25 cellular contexts compared by ENCODE assay signal in the genomic region with DNA sequence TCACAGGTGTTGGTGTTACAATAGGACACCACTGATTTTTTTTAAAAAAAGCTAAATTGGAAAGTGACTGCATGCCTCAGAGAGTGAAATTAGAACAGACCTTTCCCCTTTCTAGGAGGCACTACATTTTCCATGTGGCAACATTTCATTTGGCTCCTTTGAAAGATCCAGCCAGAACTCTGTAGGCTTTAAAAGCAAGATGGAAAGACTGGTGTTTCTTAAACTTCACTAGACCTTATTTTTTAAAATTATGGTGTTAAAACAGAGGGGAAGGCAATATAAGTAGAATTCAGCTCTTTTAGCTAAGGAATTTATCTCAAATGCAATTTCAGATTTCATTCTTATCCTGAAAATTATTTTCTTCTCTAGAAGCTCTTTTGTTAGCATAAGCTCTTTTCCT.
DNase-seq lines count a peak whose midpoint lies in the region; ATAC-seq and TF ChIP-seq lines count a peak whose summit lies in the region.
"Had no signal": no experiment of that assay in that cellular context is flagged by ENCODE, and none has a peak within 500 bp of the region (broad histone marks: within the 10 kb centered on the region; RNA-seq: fewer than 3 reads in every experiment).

No MANE protein-coding gene starts in this region.

- peaks cover under 1% of the 10 kb centered on the region for H3K36me3 Mint-ChIP-seq in Caco-2 (ENCODE audit: insufficient read depth, unreplicated experiment)
- H3K36me3 Mint-ChIP-seq: CD4-positive, CD25-positive, alpha-beta regulatory T cell; memory B cell had no signal

- TF ChIP-seq POLR2A in esophagus squamous epithelium (IDR thresholded peaks at IDR 0.05) = no peak

- H3K27ac Mint-ChIP-seq in Caco-2 (ENCODE audit: unreplicated experiment) = peak overlapping the region; percentile 67
- H3K27ac Mint-ChIP-seq: activated T-helper 17 cell treated with anti-CD3 and anti-CD28 coated beads, Interleukin-2, amount 50 U/mL, for 72 hours; CD4-positive, CD25-positive, alpha-beta regulatory T cell; memory B cell had no signal

- no peaks in the 10 kb centered on the region for H3K9me2 ChIP-seq in OCI-LY7 (ENCODE audit: insufficient read depth, low read length)

- intact Hi-C loops in Caco-2 (cut with micrococcal nuclease; ENCODE audit: unreplicated experiment) = no loop called here
- intact Hi-C loops in esophagus squamous epithelium (cut with DNase I) = no loop called here
- intact Hi-C loops in OCI-LY7 (cut with micrococcal nuclease; ENCODE audit: unreplicated experiment) = no loop called here

- TF ChIP-seq CTCF in Caco-2 (IDR thresholded peaks at IDR 0.05; ENCODE audit: insufficient read depth in 1 of 2, low read depth in 1 of 2, low read length in 1 of 2, severe bottlenecking in 1 of 2, unreplicated experiment in 1 of 2) (no peak), osteoblast (IDR thresholded peaks at IDR 0.05; ENCODE audit: extremely low read depth, low read depth, low read length) (no peak), esophagus squamous epithelium (IDR thresholded peaks at IDR 0.05) (no peak), OCI-LY7 (conservative IDR thresholded peaks at IDR 0.05; ENCODE audit: low read length) (no peak)

- H3K4me3 Mint-ChIP-seq in Caco-2 (ENCODE audit: unreplicated experiment) = no peak overlapping the region
- H3K4me3 Mint-ChIP-seq: activated T-helper 17 cell treated with anti-CD3 and anti-CD28 coated beads, Interleukin-2, amount 50 U/mL, for 72 hours; CD4-positive, CD25-positive, alpha-beta regulatory T cell; memory B cell; stimulated activated naive CD8-positive, alpha-beta T cell treated with anti-CD3 and anti-CD28 coated beads, Interleukin-15, amount 100 ng/mL, for 72 hours had no signal

- no peak for ATAC-seq in HG03460 (IDR thresholded peaks at IDR 0.05; ENCODE audit: unreplicated experiment)
- ATAC-seq: activated T-helper 17 cell treated with anti-CD3 and anti-CD28 coated beads, Interleukin-2, amount 50 U/mL, for 72 hours; GM12878 had no signal

- H3K79me2 ChIP-seq in osteoblast (ENCODE audit: insufficient read depth, low read length) (no peaks in the 10 kb centered on the region), OCI-LY7 (ENCODE audit: insufficient read depth, low read depth, low read length) (no peaks in the 10 kb centered on the region)

- H3K4me2 ChIP-seq in osteoblast (ENCODE audit: insufficient read depth, low read length) = no peak overlapping the region
- no peak overlapping the region for H3K4me2 ChIP-seq in OCI-LY7 (ENCODE audit: low read length)

- peaks cover 20% of the 10 kb centered on the region for H3K4me1 Mint-ChIP-seq in Caco-2 (ENCODE audit: low read depth, unreplicated experiment)

- POLR2A ChIA-PET in Caco-2 (lab: Charles Lee) = no interaction called here
- POLR2A ChIA-PET in OCI-LY7 (lab: Charles Lee) = interaction anchor here (0.6 to 0.9 kb wide), 2 partner anchors 17 to 64 kb away, joined by 3 to 4 read pairs; no protein-coding TSS in a partner anchor

- H4K20me1 ChIP-seq in osteoblast (ENCODE audit: insufficient read depth, low read length) (no peaks in the 10 kb centered on the region), OCI-LY7 (ENCODE audit: insufficient read depth, low read length) (no peaks in the 10 kb centered on the region)

- DNase-seq in Caco-2 (no peak), SJCRH30 (peak in 1 of 2 experiments; percentile 11), epithelial cell of prostate (ENCODE audit: low read depth, low spot score) (no peak), osteoblast (ENCODE audit: insufficient read length, low spot score, missing footprints) (no peak), esophagus squamous epithelium (lab: John Stamatoyannopoulos, UW) (no peak), OCI-LY7 (ENCODE audit: low spot score) (no peak), NOMO-1 treated with dmso at 0.1 percent for 144 hours (lab: John Stamatoyannopoulos, UW; ENCODE audit: unreplicated experiment) (no peak)
- DNase-seq: activated CD4-positive, CD25-positive, alpha-beta regulatory T cell; activated CD8-positive, alpha-beta memory T cell treated with anti-CD3 and anti-CD28 coated beads, Interleukin-2, amount 50 U/mL, for 4 hours; activated naive CD4-positive, alpha-beta T cell treated with anti-CD3 and anti-CD28 coated beads, Interleukin-2, amount 50 U/mL, for 16 hours; MM.1S; NCI-H1417 treated with DMSO at 0.1 percent for 48 hours; NCI-H2081; NCI-H2227 treated with DMSO at 0.1 percent for 48 hours; NCI-H69; stimulated activated CD4-positive, alpha-beta T cell treated with anti-CD3 and anti-CD28 coated beads, Interleukin-1b, Interleukin-23, amount 100 ng/mL, for 48 hours; stimulated activated CD8-positive, alpha-beta memory T cell treated with anti-CD3 and anti-CD28 coated beads, Interleukin-4, amount 100 ng/mL, for 48 hours; stimulated activated naive CD8-positive, alpha-beta T cell treated with anti-CD3 and anti-CD28 coated beads, Interleukin-15, amount 100 ng/mL, for 72 hours; tibial artery had no signal

- CTCF ChIA-PET in Caco-2 (lab: Charles Lee) = no interaction called here
- CTCF ChIA-PET in OCI-LY7 (lab: Charles Lee; ENCODE audit: unreplicated experiment) = no interaction called here

- no peak overlapping the region for H3K4me3 ChIP-seq in Caco-2 (ENCODE audit: low read depth, low read length)
- no peak overlapping the region for H3K4me3 ChIP-seq in SJCRH30
- H3K4me3 ChIP-seq in osteoblast (ENCODE audit: insufficient read depth, low read length) = no peak overlapping the region
- H3K4me3 ChIP-seq in esophagus squamous epithelium = no peak overlapping the region
- no peak overlapping the region for H3K4me3 ChIP-seq in OCI-LY7 (ENCODE audit: low read depth, low read length, poor library complexity, severe bottlenecking)
- H3K4me3 ChIP-seq: GM12878, SJSA1, tibial artery had no signal

- H3K27ac ChIP-seq in SJCRH30 (peak overlapping the region; percentile 0), epithelial cell of prostate (peak overlapping the region; percentile 88), osteoblast (ENCODE audit: low read depth, low read length) (no peak overlapping the region), esophagus squamous epithelium (no peak overlapping the region), OCI-LY7 (ENCODE audit: low read depth, low read length, poor library complexity, severe bottlenecking) (no peak overlapping the region)
- H3K27ac ChIP-seq: SJSA1 had no signal

- H3K36me3 ChIP-seq in Caco-2 (ENCODE audit: control insufficient read depth, insufficient read depth, low read length) (no peaks in the 10 kb centered on the region), SJCRH30 (no peaks in the 10 kb centered on the region), osteoblast (ENCODE audit: insufficient read depth, low read length) (no peaks in the 10 kb centered on the region), esophagus squamous epithelium (no peaks in the 10 kb centered on the region), OCI-LY7 (ENCODE audit: insufficient read depth, low read length) (no peaks in the 10 kb centered on the region)
- H3K36me3 ChIP-seq: SJSA1, tibial artery had no signal

- H3K9me3 Mint-ChIP-seq in Caco-2 (ENCODE audit: unreplicated experiment) = peaks cover 13% of the 10 kb centered on the region
- H3K9me3 Mint-ChIP-seq: activated T-helper 17 cell treated with anti-CD3 and anti-CD28 coated beads, Interleukin-2, amount 50 U/mL, for 72 hours; CD4-positive, CD25-positive, alpha-beta regulatory T cell; memory B cell; stimulated activated naive CD8-positive, alpha-beta T cell treated with anti-CD3 and anti-CD28 coated beads, Interleukin-15, amount 100 ng/mL, for 72 hours had no signal

- H3K27me3 ChIP-seq in Caco-2 (replicated peaks; ENCODE audit: control insufficient read depth, insufficient read depth, low read length) (no peaks in the 10 kb centered on the region), SJCRH30 (no peaks in the 10 kb centered on the region), osteoblast (ENCODE audit: insufficient read depth, low read length) (no peaks in the 10 kb centered on the region), esophagus squamous epithelium (no peaks in the 10 kb centered on the region)
- H3K27me3 ChIP-seq: SJSA1, tibial artery had no signal

- H3K27me3 Mint-ChIP-seq in Caco-2 (ENCODE audit: insufficient read depth, unreplicated experiment) = no peaks in the 10 kb centered on the region
- H3K27me3 Mint-ChIP-seq: memory B cell; stimulated activated naive CD8-positive, alpha-beta T cell treated with anti-CD3 and anti-CD28 coated beads, Interleukin-15, amount 100 ng/mL, for 72 hours had no signal

- peaks cover 14% of the 10 kb centered on the region for H3K4me1 ChIP-seq in Caco-2
- peaks cover 26% of the 10 kb centered on the region for H3K4me1 ChIP-seq in SJCRH30
- peaks cover 54% of the 10 kb centered on the region for H3K4me1 ChIP-seq in osteoblast (ENCODE audit: insufficient read depth, low read length)
- peaks cover 0 to 24% (median 12%) of the 10 kb centered on the region in 3 donors for H3K4me1 ChIP-seq in esophagus squamous epithelium
- H3K4me1 ChIP-seq in OCI-LY7 (ENCODE audit: insufficient read depth, low read length, poor library complexity, severe bottlenecking) = no peaks in the 10 kb centered on the region

- no TSS peak for BruUV-seq in Caco-2 (replicated peaks; lab: Mats Ljungman, UMichigan)
- BruUV-seq in OCI-LY7 (replicated peaks; lab: Mats Ljungman, UMichigan) = no TSS peak

- peak overlapping the region; percentile 16 for H2AFZ ChIP-seq in osteoblast (ENCODE audit: low read length)
- no peak overlapping the region for H2AFZ ChIP-seq in OCI-LY7 (ENCODE audit: low read length)

- H3K9me3 ChIP-seq in Caco-2 (no peaks in the 10 kb centered on the region), SJCRH30 (replicated peaks) (no peaks in the 10 kb centered on the region), osteoblast (ENCODE audit: low read depth, low read length) (no peaks in the 10 kb centered on the region), esophagus squamous epithelium (no peaks in the 10 kb centered on the region), OCI-LY7 (ENCODE audit: low read length) (no peaks in the 10 kb centered on the region)
- H3K9me3 ChIP-seq: SJSA1, tibial artery had no signal

Comparison
In these comparisons a context has a peak if more than half of its experiments do, and no peak if none do; other contexts are left out.
1. H3K27ac ChIP-seq: peak in SJCRH30 (single experiment) and epithelial cell of prostate (single experiment); none in osteoblast (single experiment), esophagus squamous epithelium (0 of 4) and OCI-LY7 (single experiment).